Comparison of ENCODE assay signal across 8 cellular contexts in genomic region chr4:42656736-42656985, GRCh38. TPM values are rescaled to one million over a fixed set of nuclear protein-coding genes. Genes with fewer than 3 reads are reported as not detected.
DNase-seq lines count a peak whose midpoint lies in the region; ATAC-seq and TF ChIP-seq lines count a peak whose summit lies in the region.

No MANE protein-coding gene starts in this region.

- no peaks in the 10 kb centered on the region for H3K9me2 ChIP-seq in Karpas-422 (replicated peaks; ENCODE audit: insufficient read depth, low read length)

- no peaks in the 10 kb centered on the region for H3K27me3 Mint-ChIP-seq in natural killer cell treated with Interleukin-12 subunit alpha and Interleukin-12 subunit beta and Interleukin-15 and Interleukin-18, amount 100 ng/mL, for 72 hours

- H3K27ac ChIP-seq in Karpas-422 (ENCODE audit: low read length) (peak overlapping the region; percentile 44), coronary artery (peak overlapping the region; percentile 0 to 87)

- peaks cover 50% of the 10 kb centered on the region for H3K79me2 ChIP-seq in Karpas-422 (ENCODE audit: low read length)

- DNase-seq in BE2C = no peak
- DNase-seq in Karpas-422 = no peak
- no peak for DNase-seq in coronary artery (ENCODE audit: low spot score)
- DNase-seq in natural killer cell treated with Interleukin-12 subunit alpha and Interleukin-12 subunit beta and Interleukin-15 and Interleukin-18, amount 100 ng/mL, for 72 hours (ENCODE audit: low spot score) = no peak
- DNase-seq in cortex of kidney (lab: John Stamatoyannopoulos, UW) = no peak
- no peak for DNase-seq in stimulated activated CD4-positive, alpha-beta T cell treated with anti-CD3 and anti-CD28 coated beads, Interleukin-15, amount 100 ng/mL, for 24 hours

- no peaks in the 10 kb centered on the region for H4K20me1 ChIP-seq in Karpas-422 (ENCODE audit: insufficient read depth, low read depth, low read length)

- TF ChIP-seq CTCF in BE2C (IDR thresholded peaks at IDR 0.05; ENCODE audit: low read depth, low read length) = no peak
- no peak for TF ChIP-seq CTCF in coronary artery (IDR thresholded peaks at IDR 0.05)

- H3K4me3 ChIP-seq in BE2C (ENCODE audit: low read depth, low read length) (peak overlapping the region; percentile 74), Karpas-422 (ENCODE audit: low read length) (peak overlapping the region; percentile 88), coronary artery (peak overlapping the region; percentile 92)

- peaks cover 19% of the 10 kb centered on the region for H3K4me1 ChIP-seq in BE2C
- peaks cover 27% of the 10 kb centered on the region for H3K4me1 ChIP-seq in Karpas-422 (ENCODE audit: low read length)

- peak overlapping the region; percentile 76 for H3K9ac ChIP-seq in Karpas-422 (ENCODE audit: low read length)

- H3K9me3 Mint-ChIP-seq in natural killer cell treated with Interleukin-12 subunit alpha and Interleukin-12 subunit beta and Interleukin-15 and Interleukin-18, amount 100 ng/mL, for 72 hours = peaks cover 10% of the 10 kb centered on the region

- H3K27ac Mint-ChIP-seq in natural killer cell treated with Interleukin-12 subunit alpha and Interleukin-12 subunit beta and Interleukin-15 and Interleukin-18, amount 100 ng/mL, for 72 hours = peak overlapping the region; percentile 89 to 96

- H3K9me3 ChIP-seq in BE2C (no peaks in the 10 kb centered on the region), Karpas-422 (ENCODE audit: low read length) (no peaks in the 10 kb centered on the region)

- H3K4me3 Mint-ChIP-seq in natural killer cell treated with Interleukin-12 subunit alpha and Interleukin-12 subunit beta and Interleukin-15 and Interleukin-18, amount 100 ng/mL, for 72 hours = peak overlapping the region; percentile 83

- ATAC-seq in natural killer cell treated with Interleukin-12 subunit alpha and Interleukin-12 subunit beta and Interleukin-15 and Interleukin-18, amount 100 ng/mL, for 72 hours = no peak
- ATAC-seq in HG02642 (IDR thresholded peaks at IDR 0.05; ENCODE audit: poor library complexity, unreplicated experiment) (no peak), GM18867 (IDR thresholded peaks at IDR 0.05; ENCODE audit: unreplicated experiment) (no peak)

- H3K36me3 ChIP-seq in BE2C (no peaks in the 10 kb centered on the region), Karpas-422 (ENCODE audit: insufficient read depth, low read length) (no peaks in the 10 kb centered on the region)

- peak overlapping the region; percentile 81 for H3K4me2 ChIP-seq in Karpas-422 (ENCODE audit: low read depth, low read length, poor library complexity, severe bottlenecking)

- H3K36me3 Mint-ChIP-seq in natural killer cell treated with Interleukin-12 subunit alpha and Interleukin-12 subunit beta and Interleukin-15 and Interleukin-18, amount 100 ng/mL, for 72 hours = peaks cover 28% of the 10 kb centered on the region

- no peaks in the 10 kb centered on the region for H3K27me3 ChIP-seq in BE2C
- no peaks in the 10 kb centered on the region for H3K27me3 ChIP-seq in Karpas-422 (ENCODE audit: low read length)

- H2AFZ ChIP-seq in Karpas-422 (ENCODE audit: low read length) = peak overlapping the region; percentile 86

- H3K4me1 Mint-ChIP-seq in natural killer cell treated with Interleukin-12 subunit alpha and Interleukin-12 subunit beta and Interleukin-15 and Interleukin-18, amount 100 ng/mL, for 72 hours (ENCODE audit: low read depth in 2 of 2) = peaks cover 44 to 48% of the 10 kb centered on the region in 2 donors

RNA-seq across cellular contexts. Expression of gene ATP8A1, which starts 0.2 kb away (rescaled TPM):
- polyA plus RNA-seq in BE2C (2012; ENCODE audit: insufficient read depth, insufficient read length, low read depth) = 15.0 TPM
- 41.7 and 67.2 TPM in 2 replicates for total RNA-seq in Karpas-422 (2014; rRNA removed; shearing (Covaris generic); ENCODE audit: low replicate concordance)
- 10 to 100 TPM; 20.5 to 52.9 TPM for total RNA-seq in natural killer cell treated with Interleukin-12 subunit alpha and Interleukin-12 subunit beta and Interleukin-15 and Interleukin-18, amount 100 ng/mL, for 72 hours
